Comparison of ENCODE assay signal across 8 cellular contexts in the genomic region with DNA sequence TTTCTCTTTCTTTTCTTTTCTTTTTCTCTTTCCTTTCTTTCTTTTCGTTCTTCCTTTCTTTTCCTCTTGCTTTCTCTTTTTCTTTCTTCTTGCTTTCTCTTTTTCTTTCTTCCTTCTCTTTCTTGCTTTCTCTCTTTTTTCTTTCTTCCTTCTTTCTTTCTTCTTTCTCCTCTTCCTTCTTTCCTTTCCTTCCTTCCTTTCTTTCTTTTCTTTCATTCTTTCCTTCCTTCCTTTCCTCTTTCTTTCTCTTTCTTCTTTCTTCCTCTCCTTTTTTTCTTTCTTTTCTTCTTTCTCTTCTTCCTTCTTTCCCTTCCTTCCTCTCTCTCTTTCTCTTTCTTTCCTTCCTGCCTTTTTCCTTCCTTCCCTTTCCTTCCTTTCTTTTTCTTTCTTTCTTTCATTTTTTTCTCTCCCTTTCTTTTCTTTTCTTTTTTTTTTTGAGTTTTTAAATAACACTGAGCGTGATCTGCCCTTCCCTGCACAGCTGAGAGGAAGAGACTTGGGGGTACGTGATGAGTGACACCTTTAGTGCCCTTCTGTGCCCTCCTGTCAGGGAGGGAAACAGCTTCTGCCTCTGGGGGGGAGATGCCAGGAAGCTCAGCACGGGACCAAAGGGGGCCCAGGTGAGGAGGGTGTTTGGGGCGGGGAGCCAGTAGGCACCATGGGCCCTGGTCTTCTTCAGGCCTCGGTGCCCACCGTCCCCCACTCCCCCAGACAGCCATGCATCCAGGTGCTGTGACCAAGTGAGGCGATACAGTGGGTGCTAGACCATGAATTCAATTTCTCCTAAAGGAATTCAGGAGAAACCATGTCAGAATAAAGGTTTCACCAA. TPM values are rescaled to one million over a fixed set of nuclear protein-coding genes. Genes with fewer than 3 reads are reported as not detected.
DNase-seq lines count a peak whose midpoint lies in the region; ATAC-seq and TF ChIP-seq lines count a peak whose summit lies in the region.

No MANE protein-coding gene starts in this region.

- H3K27ac Mint-ChIP-seq in naive B cell: peak overlapping the region; percentile 68 to 98 (median 82)

- H3K9me3 ChIP-seq in A673 (ENCODE audit: low read depth, low read length, poor library complexity, severe bottlenecking): no peaks in the 10 kb centered on the region
- H3K9me3 ChIP-seq in HUES48 (ENCODE audit: control insufficient read depth, insufficient read depth, low read length): no peaks in the 10 kb centered on the region
- no peaks in the 10 kb centered on the region for H3K9me3 ChIP-seq in breast epithelium

- no peaks in the 10 kb centered on the region for H3K36me3 Mint-ChIP-seq in naive B cell

- CTCF ChIA-PET in A673 (lab: Charles Lee) (interaction anchor here (0.6 to 1.2 kb wide), 4 partner anchors 15 to 135 kb away, joined by 3 to 6 read pairs (median 3); no protein-coding TSS in a partner anchor), GM10248 (lab: Yijun Ruan, JAX) (interaction anchor here (0.6 to 2.4 kb wide), 22 partner anchors 9 to 493 kb away, joined by 3 to 9 read pairs (median 3); a partner anchor contains a TSS)

- H3K36me3 ChIP-seq in A673 (ENCODE audit: insufficient read depth, low read length, poor library complexity, severe bottlenecking): no peaks in the 10 kb centered on the region
- no peaks in the 10 kb centered on the region for H3K36me3 ChIP-seq in HUES48 (ENCODE audit: control insufficient read depth, insufficient read depth, low read length)
- H3K36me3 ChIP-seq in breast epithelium: no peaks in the 10 kb centered on the region

- TF ChIP-seq CTCF in A673 (conservative IDR thresholded peaks at IDR 0.05; ENCODE audit: low read depth, low read length) (no peak), breast epithelium (IDR thresholded peaks at IDR 0.05) (no peak), GM10248 (IDR thresholded peaks at IDR 0.05; ENCODE audit: control extremely low read depth, extremely low read depth, low read depth, missing control alignments) (no peak)

- intact Hi-C loops in A673 (cut with micrococcal nuclease; ENCODE audit: unreplicated experiment): loop anchor here (1.0 to 5.0 kb wide), 2 partner anchors 146 to 471 kb away; no protein-coding TSS in a partner anchor
- intact Hi-C loops in breast epithelium (cut with DNase I; ENCODE audit: low total_unique reads): no loop called here

- peak overlapping the region; percentile 67 to 94 (median 86) for H3K4me3 Mint-ChIP-seq in naive B cell

- H3K27ac ChIP-seq in A673 (ENCODE audit: low read depth, low read length, poor library complexity, severe bottlenecking) (peak overlapping the region; percentile 81), HUES48 (ENCODE audit: low read depth, low read length) (peak overlapping the region; percentile 69), breast epithelium (peak overlapping the region in 1 of 2 donors; percentile 68)

- H3K27me3 ChIP-seq in A673 (replicated peaks; ENCODE audit: insufficient read depth, low read depth, low read length, poor library complexity) (no peaks in the 10 kb centered on the region), HUES48 (ENCODE audit: control insufficient read depth, insufficient read depth, low read length) (no peaks in the 10 kb centered on the region), breast epithelium (no peaks in the 10 kb centered on the region)

- no peak for TF ChIP-seq POLR2A in breast epithelium (IDR thresholded peaks at IDR 0.05)

- ATAC-seq in naive B cell (ENCODE audit: low read depth in 2 of 2) (no peak), HG02884 (IDR thresholded peaks at IDR 0.05; ENCODE audit: unreplicated experiment) (no peak)

- BruUV-seq in A673 (replicated peaks; lab: Mats Ljungman, UMichigan): TSS peak; percentile 93

- no peaks in the 10 kb centered on the region for H3K9me3 Mint-ChIP-seq in naive B cell

- H3K4me1 ChIP-seq in A673 (ENCODE audit: insufficient read depth, low read length, poor library complexity, severe bottlenecking) (peaks cover 22% of the 10 kb centered on the region), HUES48 (ENCODE audit: control insufficient read depth, insufficient read depth, low read length) (no peaks in the 10 kb centered on the region; the same call in 1 of the 2 replicates), breast epithelium (no peaks in the 10 kb centered on the region)

- in situ Hi-C loops in KBM-7 (cut with MboI; ENCODE audit: low pct_unique_long_range_greater_than_20kb, low sequenced_read_pairs): no loop called here

- no peaks in the 10 kb centered on the region for H3K27me3 Mint-ChIP-seq in naive B cell

- POLR2A ChIA-PET in A673 (lab: Charles Lee; ENCODE audit: low non-redundant PET) (no interaction called here), GM10248 (lab: Yijun Ruan, JAX) (no interaction called here)

- peak overlapping the region; percentile 82 for H3K9ac ChIP-seq in HUES48 (ENCODE audit: low read depth, low read length)

- peaks cover 9 to 19% (median 16%) of the 10 kb centered on the region in 3 donors for H3K4me1 Mint-ChIP-seq in naive B cell

- H3K4me3 ChIP-seq in A673 (ENCODE audit: low read depth, low read length, poor library complexity, severe bottlenecking) (peak overlapping the region; percentile 54), HUES48 (ENCODE audit: low read depth, low read length) (peak overlapping the region; percentile 68), breast epithelium (peak overlapping the region; percentile 41 to 67 (median 50))

- DNase-seq in A673 (ENCODE audit: low spot score): no peak
- DNase-seq in breast epithelium (ENCODE audit: low spot score in 2 of 2): no peak
- DNase-seq in naive B cell: no peak
- DNase-seq in GM10248 (ENCODE audit: extremely low spot score): no peak
- DNase-seq in NCI-H1417 treated with DMSO at 0.1 percent for 48 hours (lab: John Stamatoyannopoulos, UW): no peak
- DNase-seq in KBM-7: no peak

RNA-seq across cellular contexts. Expression of a gene that starts 36.6 kb away (rescaled TPM):
- total RNA-seq in A673 (2021) (20.6 and 21.9 TPM in 2 replicates), breast epithelium (10 to 100 TPM; 22.2 to 37.3 (median 23.3) TPM)
- 10 to 100 TPM; 16.1 to 47.1 (median 25.5) TPM for polyA plus RNA-seq in naive B cell (ENCODE audit: low read depth in 6 of 6)
